Comparison of ENCODE assay signal across 1 cellular context in genomic region chr1:16986113-16986512, GRCh38.
TF ChIP-seq lines count a peak whose summit lies in the region.

No MANE protein-coding gene starts in this region.

TF ChIP-seq in HEK293, 187 proteins besides CTCF, POLR2A, EP300 and RAD21 (continued from another document):
- TF ChIP-seq, protein P1, sequence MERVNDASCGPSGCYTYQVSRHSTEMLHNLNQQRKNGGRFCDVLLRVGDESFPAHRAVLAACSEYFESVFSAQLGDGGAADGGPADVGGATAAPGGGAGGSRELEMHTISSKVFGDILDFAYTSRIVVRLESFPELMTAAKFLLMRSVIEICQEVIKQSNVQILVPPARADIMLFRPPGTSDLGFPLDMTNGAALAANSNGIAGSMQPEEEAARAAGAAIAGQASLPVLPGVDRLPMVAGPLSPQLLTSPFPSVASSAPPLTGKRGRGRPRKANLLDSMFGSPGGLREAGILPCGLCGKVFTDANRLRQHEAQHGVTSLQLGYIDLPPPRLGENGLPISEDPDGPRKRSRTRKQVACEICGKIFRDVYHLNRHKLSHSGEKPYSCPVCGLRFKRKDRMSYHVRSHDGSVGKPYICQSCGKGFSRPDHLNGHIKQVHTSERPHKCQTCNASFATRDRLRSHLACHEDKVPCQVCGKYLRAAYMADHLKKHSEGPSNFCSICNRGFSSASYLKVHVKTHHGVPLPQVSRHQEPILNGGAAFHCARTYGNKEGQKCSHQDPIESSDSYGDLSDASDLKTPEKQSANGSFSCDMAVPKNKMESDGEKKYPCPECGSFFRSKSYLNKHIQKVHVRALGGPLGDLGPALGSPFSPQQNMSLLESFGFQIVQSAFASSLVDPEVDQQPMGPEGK (tag by site-specific recombination; IDR thresholded peaks at IDR 0.05) = no peak
- no peak for TF ChIP-seq ZBTB7A (tag by site-specific recombination; IDR thresholded peaks at IDR 0.05; ENCODE audit: low read depth)
- no peak for TF ChIP-seq IKZF3 (tag by site-specific recombination; IDR thresholded peaks at IDR 0.05)
- TF ChIP-seq KLF7 (tag by site-specific recombination; IDR thresholded peaks at IDR 0.05; ENCODE audit: borderline replicate concordance) = no peak
- no peak for TF ChIP-seq ZNF394 (tag by site-specific recombination; IDR thresholded peaks at IDR 0.05; ENCODE audit: borderline replicate concordance)
